Comparison of ENCODE assay signal across 28 cellular contexts in the genomic region with DNA sequence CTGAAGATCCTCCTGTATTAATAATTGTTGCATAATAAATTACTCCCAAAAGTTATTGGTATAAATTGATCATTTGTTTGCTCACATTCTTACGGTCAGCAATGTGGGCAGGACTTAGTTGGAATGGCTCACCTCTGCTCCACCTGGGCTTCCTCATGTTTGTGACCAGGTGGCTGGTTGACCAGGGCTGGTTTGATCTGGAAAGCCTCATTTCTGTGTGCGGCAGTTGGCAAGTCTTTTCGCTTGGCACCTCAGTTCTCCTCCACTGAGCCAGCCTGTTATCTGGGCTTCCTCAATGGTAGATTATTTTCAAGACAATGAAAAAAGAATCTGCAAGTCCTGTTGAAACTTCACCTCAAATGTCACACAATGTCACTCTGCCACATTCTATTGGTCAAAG.
"Had no signal": no experiment of that assay in that cellular context is flagged by ENCODE, and none has a peak within 500 bp of the region (broad histone marks: within the 10 kb centered on the region; RNA-seq: fewer than 3 reads in every experiment).

No MANE protein-coding gene starts in this region.

- DNase-seq: activated B cell treated with CpG ODN at 0.5 μM for 24 hours; activated CD4-positive, alpha-beta memory T cell treated with anti-CD3 and anti-CD28 coated beads for 36 hours; activated CD4-positive, alpha-beta T cell treated with anti-CD3 and anti-CD28 coated beads for 4 hours; activated CD4-positive, alpha-beta T cell treated with anti-CD3 and anti-CD28 coated beads, Interleukin-2, amount 10 ng/mL, durations not matched to agents 24 days and 14 days; activated CD4-positive, alpha-beta T cell treated with anti-CD3 and anti-CD28 coated beads, Interleukin-2, amount 50 U/mL, for 1 hour; activated CD4-positive, alpha-beta T cell treated with anti-CD3 and anti-CD28 coated beads, Interleukin-2, amount 50 U/mL, for 4 hours; activated CD4-positive, CD25-positive, alpha-beta regulatory T cell treated with anti-CD3 and anti-CD28 coated beads, Interleukin-2, amount 50 U/mL, for 72 hours; activated CD8-positive, alpha-beta memory T cell treated with anti-CD3 and anti-CD28 coated beads, Interleukin-2, amount 50 U/mL, for 4 hours; activated CD8-positive, alpha-beta T cell treated with anti-CD3 and anti-CD28 coated beads for 36 hours; activated effector memory CD4-positive, alpha-beta T cell treated with anti-CD3 and anti-CD28 coated beads, Interleukin-2, amount 50 U/mL, for 16 hours; activated naive CD4-positive, alpha-beta T cell treated with anti-CD3 and anti-CD28 coated beads, Interleukin-2, amount 10 ng/mL, durations not matched to agents 7 days and 5 days; activated naive CD4-positive, alpha-beta T cell treated with Interleukin-2 at 50 U/mL for 16 hours; activated naive CD8-positive, alpha-beta T cell treated with anti-CD3 and anti-CD28 coated beads, Interleukin-2, amount 10 ng/mL, durations not matched to agents 7 days and 5 days; activated naive CD8-positive, alpha-beta T cell treated with anti-CD3 and anti-CD28 coated beads, Interleukin-2, amount 50 U/mL, for 24 hours; activated T-cell treated with anti-CD3 and anti-CD28 coated beads for 4 hours; activated T-cell treated with anti-CD3 and anti-CD28 coated beads, Interleukin-2, amount 50 U/mL, for 1 hour; activated T-cell treated with anti-CD3 and anti-CD28 coated beads, Interleukin-2, amount 50 U/mL, for 4 hours; activated T-cell treated with anti-CD3 and anti-CD28 coated beads, Interleukin-2, amount 50 U/mL, for 72 hours; amygdala; anterior cingulate cortex; caudate nucleus; cerebellar nuclear complex; T-helper 1 cell; T-helper 2 cell; T-helper 9 cell had no signal

- H3K27ac ChIP-seq: ascending aorta, cardiac muscle cell, VCaP had no signal

- H3K9me3 ChIP-seq: ascending aorta had no signal

- H3K36me3 ChIP-seq: ascending aorta, cardiac muscle cell had no signal

- H3K27me3 ChIP-seq: ascending aorta had no signal

- H3K4me1 ChIP-seq: ascending aorta had no signal

- H3K4me3 ChIP-seq: ascending aorta, cardiac muscle cell had no signal
